6 cellular contexts compared by ENCODE assay signal in the genomic region with DNA sequence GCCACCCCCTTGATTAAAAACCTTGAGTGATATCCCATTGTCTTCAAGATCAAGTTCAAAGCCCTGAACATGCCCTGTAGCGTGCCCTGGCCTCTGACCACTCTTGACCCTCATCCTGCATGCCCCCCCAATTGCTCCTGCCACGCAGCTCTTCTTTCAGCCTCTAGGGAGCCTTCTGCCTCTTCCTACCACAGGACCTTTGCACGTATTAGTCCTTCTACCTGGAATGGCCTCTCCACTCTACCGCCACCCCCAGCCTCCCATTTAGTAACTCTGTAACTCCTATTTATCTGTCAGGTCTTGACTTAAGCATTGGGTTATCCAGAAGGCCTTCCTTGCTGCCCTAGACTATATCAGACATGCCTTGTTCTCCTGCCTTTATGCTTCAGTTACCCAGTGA.
"Had no signal": no experiment of that assay in that cellular context is flagged by ENCODE, and none has a peak within 500 bp of the region (broad histone marks: within the 10 kb centered on the region; RNA-seq: fewer than 3 reads in every experiment).

No MANE protein-coding gene starts in this region.

- H3K4me3 ChIP-seq: GM23338, HAP-1 had no signal

- H3K36me3 Mint-ChIP-seq: IgD-negative memory B cell had no signal

- H3K27ac Mint-ChIP-seq: GM23338, IgD-negative memory B cell had no signal

- DNase-seq: H7 had no signal

- H3K9me3 ChIP-seq: HAP-1 had no signal

- H3K9me3 Mint-ChIP-seq: GM23338 had no signal

- H3K4me3 Mint-ChIP-seq: GM23338, IgD-negative memory B cell had no signal

- ATAC-seq: GM23338, HCT116, HepG2 had no signal

- H3K4me1 ChIP-seq: HAP-1 had no signal

- H2AFZ ChIP-seq: GM23338 had no signal

- FAIRE-seq: HepG2 had no signal

- H3K36me3 ChIP-seq: HAP-1 had no signal

- H3K4me1 Mint-ChIP-seq: IgD-negative memory B cell had no signal

- H3K4me2 ChIP-seq: GM23338 had no signal
